25 cellular contexts compared by ENCODE assay signal in the genomic region with DNA sequence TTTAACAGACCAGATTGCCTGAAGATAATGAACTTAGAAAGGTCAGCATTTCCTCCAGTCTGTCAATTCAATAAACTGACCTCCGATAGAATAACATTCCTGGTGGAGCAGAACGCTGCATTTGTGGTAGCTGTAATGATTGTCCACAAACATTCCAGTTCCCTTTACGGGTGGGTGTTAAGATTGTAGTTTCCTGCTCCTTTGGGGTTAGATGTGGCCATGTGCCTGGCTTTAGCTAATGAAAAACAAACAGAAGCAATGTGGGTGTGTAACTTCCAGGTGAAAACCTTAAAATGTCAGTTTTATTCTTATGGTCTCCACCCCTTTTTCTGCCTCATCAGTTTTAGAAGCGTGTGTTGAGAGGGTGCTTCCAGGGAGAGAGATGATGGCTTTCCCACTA.
DNase-seq lines count a peak whose midpoint lies in the region; ATAC-seq lines count a peak whose summit lies in the region.
"Had no signal": no experiment of that assay in that cellular context is flagged by ENCODE, and none has a peak within 500 bp of the region (broad histone marks: within the 10 kb centered on the region; RNA-seq: fewer than 3 reads in every experiment).

No MANE protein-coding gene starts in this region.

- peaks cover 30 to 41% of the 10 kb centered on the region in 2 donors for H3K27me3 Mint-ChIP-seq in stimulated activated naive B cell treated with anti-CD40 and anti-IgM and Interleukin-4, amounts not matched to agents 10 μg/mL and 1 μg/mL and 100 μg/mL, for 72 hours

- H3K27ac Mint-ChIP-seq in stimulated activated naive B cell treated with anti-CD40 and anti-IgM and Interleukin-4, amounts not matched to agents 10 μg/mL and 1 μg/mL and 100 μg/mL, for 72 hours = no peak overlapping the region

- peak; percentile 15 for DNase-seq in NCI-H2029 treated with DMSO at 0.1 percent for 48 hours (lab: John Stamatoyannopoulos, UW)
- DNase-seq in NCI-H2029 (lab: John Stamatoyannopoulos, UW) = no peak
- peak; percentile 29 for DNase-seq in NCI-H345 treated with DMSO at 0.1 percent for 48 hours (lab: John Stamatoyannopoulos, UW; ENCODE audit: unreplicated experiment)
- peak; percentile 51 for DNase-seq in kidney tubule cell (ENCODE audit: low spot score)
- no peak for DNase-seq in stimulated activated naive B cell treated with anti-CD40 and anti-IgM and Interleukin-4, amounts not matched to agents 10 μg/mL and 1 μg/mL and 100 μg/mL, for 72 hours
- DNase-seq in SKM-1 (lab: John Stamatoyannopoulos, UW; ENCODE audit: unreplicated experiment) = no peak
- DNase-seq in DMS 273 (lab: John Stamatoyannopoulos, UW; ENCODE audit: unreplicated experiment) = no peak
- DNase-seq: 8988T; ACHN; BE2C; CD4-positive, CD25-positive, alpha-beta regulatory T cell; GF-D8; Karpas-422; NCI-H1105 treated with DMSO at 0.1 percent for 48 hours; NCI-H146; NCI-H2081 treated with DMSO at 0.1 percent for 48 hours; NCI-H2171; NCI-H226; NCI-H524; NCI-H82; Right ventricle myocardium superior; RPMI8226 had no signal

- no peaks in the 10 kb centered on the region for H3K36me3 Mint-ChIP-seq in stimulated activated naive B cell treated with anti-CD40 and anti-IgM and Interleukin-4, amounts not matched to agents 10 μg/mL and 1 μg/mL and 100 μg/mL, for 72 hours
- H3K36me3 Mint-ChIP-seq: CD4-positive, CD25-positive, alpha-beta regulatory T cell had no signal

- peaks cover 7 to 11% of the 10 kb centered on the region in 2 donors for H3K4me1 Mint-ChIP-seq in stimulated activated naive B cell treated with anti-CD40 and anti-IgM and Interleukin-4, amounts not matched to agents 10 μg/mL and 1 μg/mL and 100 μg/mL, for 72 hours

- peaks cover 3 to 6% of the 10 kb centered on the region in 2 donors for H3K9me3 Mint-ChIP-seq in stimulated activated naive B cell treated with anti-CD40 and anti-IgM and Interleukin-4, amounts not matched to agents 10 μg/mL and 1 μg/mL and 100 μg/mL, for 72 hours

- no peak overlapping the region for H3K4me3 Mint-ChIP-seq in stimulated activated naive B cell treated with anti-CD40 and anti-IgM and Interleukin-4, amounts not matched to agents 10 μg/mL and 1 μg/mL and 100 μg/mL, for 72 hours
- H3K4me3 Mint-ChIP-seq: CD4-positive, CD25-positive, alpha-beta regulatory T cell had no signal

- ATAC-seq in stimulated activated naive B cell treated with anti-CD40 and anti-IgM and Interleukin-4, amounts not matched to agents 10 μg/mL and 1 μg/mL and 100 μg/mL, for 72 hours (replicated peaks) = no peak
- no peak for ATAC-seq in GM21528 (IDR thresholded peaks at IDR 0.05; ENCODE audit: low FRiP score, unreplicated experiment)
- ATAC-seq: HCT116, HepG2 had no signal

Comparison
In these comparisons a context has a peak if more than half of its experiments do, and no peak if none do; other contexts are left out.
1. DNase-seq: peak in NCI-H2029 treated with DMSO at 0.1 percent for 48 hours (single experiment), NCI-H345 treated with DMSO at 0.1 percent for 48 hours (single experiment) and kidney tubule cell (single experiment); none in NCI-H2029 (single experiment), stimulated activated naive B cell treated with anti-CD40 and anti-IgM and Interleukin-4, amounts not matched to agents 10 μg/mL and 1 μg/mL and 100 μg/mL, for 72 hours (single experiment), SKM-1 (single experiment) and DMS 273 (single experiment).